Comparison of ENCODE assay signal across 11 cellular contexts in genomic region chr5:167699434-167699833, GRCh38.
DNase-seq lines count a peak whose midpoint lies in the region; ATAC-seq, FAIRE-seq and TF ChIP-seq lines count a peak whose summit lies in the region.
"Had no signal": no experiment of that assay in that cellular context is flagged by ENCODE, and none has a peak within 500 bp of the region (broad histone marks: within the 10 kb centered on the region; RNA-seq: fewer than 3 reads in every experiment).

No MANE protein-coding gene starts in this region.

- DNase-seq in EH (ENCODE audit: low read depth) (peak; percentile 100), IMR-90 (peak; percentile 99), H1 (ENCODE audit: low read depth in 1 of 2, low spot score in 2 of 2) (peak in 1 of 2 experiments; percentile 81), mesothelial cell of epicardium (ENCODE audit: low spot score in 2 of 2, unreplicated experiment in 2 of 2) (no peak), HUDEP-2 (lab: John Stamatoyannopoulos, UW; ENCODE audit: unreplicated experiment in 76 of 76) (no peak), NCI-H524 (lab: John Stamatoyannopoulos, UW) (no peak), ovary (no peak)

- H4K20me1 ChIP-seq in IMR-90 (ENCODE audit: insufficient read depth, low read length) (no peaks in the 10 kb centered on the region), H1 (replicated peaks in 1 of 2; ENCODE audit: control insufficient read depth in 1 of 2, insufficient read depth in 2 of 2, low read length in 2 of 2) (no peaks in the 10 kb centered on the region)

- peak overlapping the region; percentile 100 for H2BK5ac ChIP-seq in IMR-90 (ENCODE audit: low read depth, low read length, poor library complexity, severe bottlenecking)
- peak overlapping the region; percentile 71; the same call in 1 of the 2 replicates for H2BK5ac ChIP-seq in H1 (ENCODE audit: low read depth, low read length)

- CTCF ChIA-PET in IMR-90 (lab: Yijun Ruan, JAX), result no interaction called here
- CTCF ChIA-PET in H1 (lab: Charles Lee; ENCODE audit: partially characterized antibody), result interaction anchor here (0.6 to 1.5 kb wide), 5 partner anchors 25 to 523 kb away, joined by 3 to 5 read pairs (median 3); no protein-coding TSS in a partner anchor

- no TSS peak for BruUV-seq in IMR-90 (replicated peaks; lab: Mats Ljungman, UMichigan)

- peaks cover 13% of the 10 kb centered on the region for H3K9me3 Mint-ChIP-seq in mesothelial cell of epicardium
- no peaks in the 10 kb centered on the region for H3K9me3 Mint-ChIP-seq in activated T-helper 17 cell treated with anti-CD3 and anti-CD28 coated beads, Interleukin-2, amount 50 U/mL, for 72 hours
- H3K9me3 Mint-ChIP-seq: T-helper 1 cell treated with Interleukin-12 subunit alpha and Interleukin-12 subunit beta and Interleukin-4 antibody, amounts not matched to agents 30 μg/mL and 1 μg/mL, for 36 hours had no signal

- H3K23ac ChIP-seq in IMR-90 (ENCODE audit: low read depth, low read length) (peak overlapping the region; percentile 95), H1 (ENCODE audit: insufficient read length) (no peak overlapping the region)

- TF ChIP-seq RAD21 in IMR-90 (IDR thresholded peaks at IDR 0.05; ENCODE audit: low read length) (no peak), H1 (IDR thresholded peaks at IDR 0.05 in 1 of 2, conservative IDR thresholded peaks at IDR 0.05 in 1 of 2; ENCODE audit: low read depth in 2 of 2, low read length in 2 of 2) (peak in 1 of 2 experiments; percentile 8; a peak in 2 of 4 replicates)

- no peak overlapping the region for H3K27ac ChIP-seq in IMR-90 (ENCODE audit: insufficient read depth, low read length)
- H3K27ac ChIP-seq in H1 (ENCODE audit: low read depth, low read length), result peak overlapping the region; percentile 66; the same call in 1 of the 2 replicates
- H3K27ac ChIP-seq in ovary, result no peak overlapping the region
- H3K27ac ChIP-seq: HL-60 had no signal

- no peaks in the 10 kb centered on the region for H3K79me2 ChIP-seq in H1 (ENCODE audit: control insufficient read depth in 1 of 2, insufficient read depth in 2 of 2, low read length in 2 of 2)

- WGBS in IMR-90 (ENCODE audit: extremely low coverage in 2 of 2, insufficient read length in 1 of 2), 2 experiments, result no CpG with 5 or more reads among the region's 1 CpG
- 24% methylated on average over 1 of the region's 1 CpG; no CpG with 5 or more reads in 1 of the 2 experiments for WGBS in H1 (ENCODE audit: extremely low coverage in 1 of 2, insufficient coverage in 1 of 2, insufficient read length in 1 of 2, insufficient replicate concordance in 2 of 2, low coverage in 1 of 2, low lambda C conversion rate in 2 of 2, missing lambda C conversion rate in 1 of 2), 2 experiments
- WGBS in ovary, 3 donors, result 5 to 21% (median 13%) methylated on average over 1 of the region's 1 CpG

- H3K4me3 ChIP-seq in IMR-90 (ENCODE audit: insufficient read depth, low read depth, low read length) (no peak overlapping the region), H1 (ENCODE audit: extremely low read depth in 1 of 4, insufficient read depth in 2 of 4, low read depth in 3 of 4, low read length in 4 of 4) (peak overlapping the region in 1 of 4 experiments; percentile 23; a peak in 1 of 8 replicates), ovary (no peak overlapping the region)

- H4K91ac ChIP-seq in IMR-90 (ENCODE audit: insufficient read depth, low read depth, low read length), result peak overlapping the region; percentile 34; the same call in 1 of the 2 replicates
- no peak overlapping the region for H4K91ac ChIP-seq in H1 (replicated peaks; ENCODE audit: insufficient read length, low read length)

- H2AK9ac ChIP-seq in IMR-90 (replicated peaks; ENCODE audit: low read depth, low read length, poor library complexity), result no peak overlapping the region

- peak; percentile 99 for FAIRE-seq in H1 (lab: Jason Lieb, UNC)

- TF ChIP-seq CTCF in IMR-90 (conservative IDR thresholded peaks at IDR 0.05; ENCODE audit: low read depth, low read length), result no peak; the same call in 1 of the 2 replicates
- no peak for TF ChIP-seq CTCF in H1 (IDR thresholded peaks at IDR 0.05; ENCODE audit: control extremely low read depth in 1 of 3, insufficient read depth in 1 of 3, low read depth in 1 of 3, low read length in 3 of 3)
- TF ChIP-seq CTCF in mesothelial cell of epicardium (IDR thresholded peaks at IDR 0.05; ENCODE audit: unreplicated experiment), result no peak
- no peak for TF ChIP-seq CTCF in ovary (IDR thresholded peaks at IDR 0.05)

- H3K4me2 ChIP-seq in IMR-90 (ENCODE audit: low read depth, low read length), result peak overlapping the region; percentile 64; the same call in 1 of the 2 replicates
- peak overlapping the region; percentile 10 to 47; a peak in 3 of 4 replicates for H3K4me2 ChIP-seq in H1 (ENCODE audit: insufficient read depth in 1 of 2, low read depth in 2 of 2, low read length in 2 of 2)

- in situ Hi-C loops in IMR-90 (cut with MboI; ENCODE audit: low sequenced_read_pairs), result no loop called here

- H2BK120ac ChIP-seq in IMR-90 (ENCODE audit: low read depth, low read length), result peak overlapping the region; percentile 99
- peak overlapping the region; percentile 67 for H2BK120ac ChIP-seq in H1 (replicated peaks; ENCODE audit: low read depth, low read length)

- no peaks in the 10 kb centered on the region for H3K23me2 ChIP-seq in H1 (ENCODE audit: low read depth, low read length)

- H3K27ac Mint-ChIP-seq in mesothelial cell of epicardium, result peak overlapping the region; percentile 95
- H3K27ac Mint-ChIP-seq in activated T-helper 17 cell treated with anti-CD3 and anti-CD28 coated beads, Interleukin-2, amount 50 U/mL, for 72 hours, result no peak overlapping the region
- H3K27ac Mint-ChIP-seq: T-helper 1 cell treated with Interleukin-12 subunit alpha and Interleukin-12 subunit beta and Interleukin-4 antibody, amounts not matched to agents 30 μg/mL and 1 μg/mL, for 36 hours had no signal

- H2AK5ac ChIP-seq in IMR-90 (ENCODE audit: low read depth, low read length), result no peak overlapping the region
- H2AK5ac ChIP-seq in H1 (ENCODE audit: low read depth, low read length), result no peak overlapping the region

- peak overlapping the region; percentile 54 to 94; a peak in 1 of 4 replicates for H4K8ac ChIP-seq in IMR-90 (ENCODE audit: low read depth in 2 of 2, low read length in 2 of 2)
- no peak overlapping the region for H4K8ac ChIP-seq in H1 (ENCODE audit: extremely low read depth, insufficient read depth, low read length)

- peaks cover 9% of the 10 kb centered on the region for H3K4me1 ChIP-seq in IMR-90 (ENCODE audit: control insufficient read depth, insufficient read depth, low read length)
- peaks cover 4 to 18% (median 7%) of the 10 kb centered on the region in 4 experiments; a peak in 6 of 7 replicates for H3K4me1 ChIP-seq in H1 (replicated peaks in 1 of 4; ENCODE audit: control insufficient read depth in 3 of 4, insufficient read depth in 4 of 4, low read length in 3 of 4)
- H3K4me1 ChIP-seq in ovary (ENCODE audit: insufficient read depth), result no peaks in the 10 kb centered on the region

- TF ChIP-seq POLR2A in IMR-90 (IDR thresholded peaks at IDR 0.05; ENCODE audit: low read depth, low read length) (no peak), H1 (IDR thresholded peaks at IDR 0.05; ENCODE audit: control extremely low read depth in 1 of 2, low read depth in 2 of 2, low read length in 2 of 2) (0 out of 3 replicates have a peak, but pooled peaks of 1 of the 2 experiments have one; percentile 23), ovary (IDR thresholded peaks at IDR 0.05) (no peak)

- H3K4ac ChIP-seq in IMR-90 (ENCODE audit: low read depth, low read length) (peak overlapping the region; percentile 96; the same call in 1 of the 2 replicates), H1 (replicated peaks; ENCODE audit: insufficient read length, low read depth, low read length) (no peak overlapping the region)

- H3K9ac ChIP-seq in IMR-90 (ENCODE audit: low read depth, low read length) (no peak overlapping the region), H1 (replicated peaks in 1 of 4; ENCODE audit: extremely low read depth in 1 of 4, low read depth in 3 of 4, low read length in 3 of 4) (no peak overlapping the region; a peak in 1 of 7 replicates)

- no peaks in the 10 kb centered on the region for H3K27me3 Mint-ChIP-seq in mesothelial cell of epicardium (ENCODE audit: low read depth)
- peaks cover 4% of the 10 kb centered on the region for H3K27me3 Mint-ChIP-seq in activated T-helper 17 cell treated with anti-CD3 and anti-CD28 coated beads, Interleukin-2, amount 50 U/mL, for 72 hours
- H3K27me3 Mint-ChIP-seq: central memory CD8-positive, alpha-beta T cell had no signal

- no peaks in the 10 kb centered on the region for H3K36me3 ChIP-seq in IMR-90 (ENCODE audit: control insufficient read depth, insufficient read depth, low read length)
- no peaks in the 10 kb centered on the region for H3K36me3 ChIP-seq in H1 (ENCODE audit: control insufficient read depth in 2 of 4, insufficient read depth in 4 of 4, low read length in 3 of 4)
- H3K36me3 ChIP-seq in ovary, result no peaks in the 10 kb centered on the region

- dilution Hi-C loops in IMR-90 (cut with HindIII; ENCODE audit: low sequenced_read_pairs, unreplicated experiment), result no loop called here

- TF ChIP-seq EP300 in H1 (IDR thresholded peaks at IDR 0.05; ENCODE audit: borderline replicate concordance in 1 of 2, low read depth in 2 of 2, low read length in 2 of 2) (peak in 1 of 2 experiments; percentile 76; a peak in 1 of 3 replicates), ovary (IDR thresholded peaks at IDR 0.05) (no peak)

- H3K36me3 Mint-ChIP-seq in mesothelial cell of epicardium, result peaks cover 4% of the 10 kb centered on the region
- H3K36me3 Mint-ChIP-seq in activated T-helper 17 cell treated with anti-CD3 and anti-CD28 coated beads, Interleukin-2, amount 50 U/mL, for 72 hours (ENCODE audit: low read depth), result no peaks in the 10 kb centered on the region

- POLR2A ChIA-PET in IMR-90 (lab: Charles Lee; ENCODE audit: unreplicated experiment) (no interaction called here), H1 (lab: Charles Lee; ENCODE audit: partially characterized antibody) (interaction anchor here (0.6 to 0.9 kb wide), 2 partner anchors 22 to 41 kb away, joined by 3 read pairs; no protein-coding TSS in a partner anchor)

- peaks cover 3% of the 10 kb centered on the region; the same call in 1 of the 2 replicates for H3K9me1 ChIP-seq in IMR-90 (ENCODE audit: insufficient read depth, low read length)

- H2BK12ac ChIP-seq in H1 (ENCODE audit: low read depth, low read length), result no peak overlapping the region

- H2BK15ac ChIP-seq in IMR-90 (ENCODE audit: low read depth, low read length) (peak overlapping the region; percentile 66; the same call in 1 of the 3 replicates), H1 (ENCODE audit: low read length) (no peak overlapping the region)

- H4K5ac ChIP-seq in IMR-90 (ENCODE audit: low read depth, low read length), result no peak overlapping the region
- peak overlapping the region; percentile 29 for H4K5ac ChIP-seq in H1 (ENCODE audit: insufficient read length, low read depth, low read length)

- H3K14ac ChIP-seq in IMR-90 (replicated peaks; ENCODE audit: low read depth, low read length) (no peak overlapping the region), H1 (ENCODE audit: insufficient read length) (no peak overlapping the region)

- H2BK20ac ChIP-seq in IMR-90 (ENCODE audit: low read depth, low read length) (peak overlapping the region; percentile 99), H1 (ENCODE audit: low read length) (no peak overlapping the region)

- intact Hi-C loops in IMR-90 (cut with micrococcal nuclease), result loop anchor here (1.0 kb wide), 2 partner anchors 21 to 246 kb away; no protein-coding TSS in a partner anchor
- intact Hi-C loops in ovary (cut with DNase I), result no loop called here

- H3K9me3 ChIP-seq in IMR-90 (ENCODE audit: control insufficient read depth, insufficient read depth, low read length) (no peaks in the 10 kb centered on the region), H1 (ENCODE audit: insufficient read depth in 2 of 2, low read depth in 1 of 2, low read length in 1 of 2) (no peaks in the 10 kb centered on the region), ovary (no peaks in the 10 kb centered on the region)

- H3K18ac ChIP-seq in IMR-90 (ENCODE audit: low read depth, low read length) (no peak overlapping the region; the same call in 1 of the 2 replicates), H1 (ENCODE audit: extremely low read depth, low read length) (peak overlapping the region; percentile 34)

- ATAC-seq in IMR-90 (ENCODE audit: low read depth), result peak; percentile 96
- no peak for ATAC-seq in activated T-helper 17 cell treated with anti-CD3 and anti-CD28 coated beads, Interleukin-2, amount 50 U/mL, for 72 hours (replicated peaks)

- no peak overlapping the region for H2AFZ ChIP-seq in IMR-90 (replicated peaks; ENCODE audit: low read length, poor library complexity)
- H2AFZ ChIP-seq in H1 (ENCODE audit: low read length), result no peak overlapping the region

- peaks cover 32% of the 10 kb centered on the region for H3K4me1 Mint-ChIP-seq in mesothelial cell of epicardium
- H3K4me1 Mint-ChIP-seq in activated T-helper 17 cell treated with anti-CD3 and anti-CD28 coated beads, Interleukin-2, amount 50 U/mL, for 72 hours, result no peaks in the 10 kb centered on the region
- H3K4me1 Mint-ChIP-seq: central memory CD8-positive, alpha-beta T cell had no signal

- H3K27me3 ChIP-seq in IMR-90 (ENCODE audit: control insufficient read depth, insufficient read depth, low read length) (no peaks in the 10 kb centered on the region), H1 (replicated peaks in 1 of 4; ENCODE audit: control insufficient read depth in 3 of 4, extremely low read depth in 1 of 4, insufficient read depth in 3 of 4, low read length in 3 of 4) (no peaks in the 10 kb centered on the region), ovary (no peaks in the 10 kb centered on the region)

- no peaks in the 10 kb centered on the region for H3K79me1 ChIP-seq in IMR-90 (ENCODE audit: low read depth in 1 of 2, low read length in 2 of 2)
- no peaks in the 10 kb centered on the region for H3K79me1 ChIP-seq in H1 (ENCODE audit: low read depth, low read length)

- H3K4me3 Mint-ChIP-seq in mesothelial cell of epicardium, result no peak overlapping the region
- no peak overlapping the region for H3K4me3 Mint-ChIP-seq in activated T-helper 17 cell treated with anti-CD3 and anti-CD28 coated beads, Interleukin-2, amount 50 U/mL, for 72 hours
- H3K4me3 Mint-ChIP-seq: central memory CD8-positive, alpha-beta T cell; T-helper 1 cell treated with Interleukin-12 subunit alpha and Interleukin-12 subunit beta and Interleukin-4 antibody, amounts not matched to agents 30 μg/mL and 1 μg/mL, for 36 hours had no signal

- H3K56ac ChIP-seq in IMR-90 (ENCODE audit: extremely low read depth, insufficient read depth, low read length) (peak overlapping the region; percentile 85), H1 (replicated peaks; ENCODE audit: insufficient read length, low read depth, low read length) (no peak overlapping the region)

Comparison
In these comparisons a context has a peak if more than half of its experiments do, and no peak if none do; other contexts are left out.
1. DNase-seq: peak in EH (single experiment) and IMR-90 (single experiment); none in mesothelial cell of epicardium (0 of 2), HUDEP-2 (0 of 76), NCI-H524 (0 of 2) and ovary (0 of 5).